In the genomic region with DNA sequence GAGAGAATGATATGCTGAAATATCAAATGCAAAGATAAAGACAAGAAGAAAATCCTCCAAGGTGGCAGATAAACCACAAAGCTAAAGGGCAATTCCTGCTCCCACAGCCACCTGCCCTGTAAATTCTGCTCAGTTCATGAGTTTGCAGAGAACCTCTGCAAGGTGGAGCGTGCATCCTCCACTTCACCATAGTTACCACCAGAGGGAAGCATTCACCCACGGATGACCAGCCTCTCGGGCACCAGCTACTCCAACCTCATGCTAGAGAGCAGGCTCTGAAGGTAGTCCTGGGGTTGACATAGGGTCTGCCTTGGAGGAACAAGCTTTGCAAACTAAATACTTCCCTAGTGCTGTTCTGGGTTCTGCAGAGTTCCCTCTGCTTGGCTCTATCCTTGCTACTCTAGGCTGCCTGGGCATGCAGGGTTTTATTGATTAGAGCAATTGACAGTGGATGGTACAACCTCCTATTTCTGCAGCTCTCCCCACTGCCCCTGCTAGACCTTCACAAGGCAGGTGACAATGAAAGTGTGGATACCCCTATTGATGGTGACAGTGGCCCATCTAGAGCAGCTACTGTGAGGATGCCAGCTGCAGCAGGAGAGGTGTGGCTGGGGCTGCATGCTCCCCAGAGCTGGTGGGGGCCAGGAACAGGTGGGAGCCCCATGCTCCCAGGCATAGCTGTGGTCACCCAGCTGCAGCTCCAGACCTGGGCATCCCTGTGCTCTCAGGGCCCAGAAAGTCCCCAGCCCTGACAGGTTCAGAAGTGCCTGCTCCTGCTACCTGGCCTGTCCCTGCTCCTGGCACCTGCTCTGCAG, we compare ENCODE assay signal across 8 cellular contexts. TPM values are rescaled to one million over a fixed set of nuclear protein-coding genes. Genes with fewer than 3 reads are reported as not detected.
DNase-seq lines count a peak whose midpoint lies in the region; ATAC-seq lines count a peak whose summit lies in the region.

No MANE protein-coding gene starts in this region.

- DNase-seq in EL (peak; percentile 47), NCI-H1092 (lab: John Stamatoyannopoulos, UW) (peak; percentile 30), cerebellum (ENCODE audit: low spot score) (peak; percentile 70), left kidney (ENCODE audit: low read depth, low spot score) (peak; percentile 83)
- DNase-seq in stimulated activated CD4-positive, alpha-beta T cell treated with anti-CD3 and anti-CD28 coated beads, Interleukin-4, amount 100 ng/mL, for 24 hours = peak; percentile 69

- ATAC-seq in GM21737 (IDR thresholded peaks at IDR 0.05; ENCODE audit: unreplicated experiment) = peak; percentile 69
- peak; percentile 51 to 64 for ATAC-seq in activated CD4-positive, CD25-positive, alpha-beta regulatory T cell treated with anti-CD3 and anti-CD28 coated beads, Interleukin-2, amount 50 U/mL, for 24 hours
- no peak for ATAC-seq in GM21529 (IDR thresholded peaks at IDR 0.05; ENCODE audit: unreplicated experiment)

RNA-seq across cellular contexts. Expression of gene GGTLC1, which starts 51.1 kb away (rescaled TPM):
- total RNA-seq in cerebellum = not detected

RNA-seq across cellular contexts. Expression of gene CST5, which starts 58.0 kb away (rescaled TPM):
- total RNA-seq in cerebellum = not detected

Comparison
In these comparisons a context has a peak if more than half of its experiments do, and no peak if none do; other contexts are left out.
1. DNase-seq: peak in every context shown above with its lines; median percentile 83 in left kidney; 70 in cerebellum; 69 in stimulated activated CD4-positive, alpha-beta T cell treated with anti-CD3 and anti-CD28 coated beads, Interleukin-4, amount 100 ng/mL, for 24 hours; 47 in EL; 30 in NCI-H1092.